9 cellular contexts compared by ENCODE assay signal in the genomic region with DNA sequence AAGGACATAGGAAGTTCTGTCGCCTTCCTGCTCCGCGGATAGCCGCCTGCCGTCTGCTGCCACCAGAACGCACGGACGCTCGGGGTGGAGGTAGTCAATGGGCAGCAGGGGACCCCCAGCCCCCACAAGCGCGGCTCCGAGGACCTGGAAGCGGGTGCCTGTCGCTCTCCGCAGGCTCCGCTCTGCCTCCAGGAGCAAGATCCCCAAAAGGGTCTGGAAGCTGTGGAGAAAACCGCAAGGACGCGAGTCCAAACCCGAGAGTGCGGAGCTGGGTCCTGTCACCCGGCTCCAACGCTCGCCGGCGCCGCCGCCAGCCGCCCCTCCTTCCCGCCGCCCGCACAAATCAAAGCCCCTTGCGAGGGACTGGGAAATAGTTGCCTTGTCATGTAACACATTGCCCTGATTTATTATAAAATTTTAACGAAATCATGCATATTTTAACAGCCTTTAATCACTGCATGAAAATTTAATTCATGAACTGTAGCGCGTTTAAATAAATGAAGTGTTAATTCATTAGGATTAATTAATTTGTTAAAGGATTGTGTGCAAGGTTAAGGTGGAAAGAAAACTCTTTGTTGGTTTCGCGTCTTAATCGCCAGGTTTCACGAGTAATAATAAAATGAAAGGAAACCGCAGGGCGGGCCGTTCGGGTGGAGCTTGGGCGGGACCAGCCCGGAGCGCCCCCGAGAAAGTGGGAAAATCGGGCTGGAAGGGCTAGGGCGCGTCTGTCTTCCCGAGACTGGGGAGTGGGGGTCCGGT. TPM values are rescaled to one million over a fixed set of nuclear protein-coding genes. Genes with fewer than 3 reads are reported as not detected.
DNase-seq lines count a peak whose midpoint lies in the region; ATAC-seq and TF ChIP-seq lines count a peak whose summit lies in the region.
"Had no signal": no experiment of that assay in that cellular context is flagged by ENCODE, and none has a peak within 500 bp of the region (broad histone marks: within the 10 kb centered on the region; RNA-seq: fewer than 3 reads in every experiment).

No MANE protein-coding gene starts in this region.

- no peak overlapping the region for H3K27ac Mint-ChIP-seq in Caco-2 (ENCODE audit: unreplicated experiment)

- intact Hi-C loops in Caco-2 (cut with micrococcal nuclease; ENCODE audit: unreplicated experiment): loop anchor here (2.0 to 10.0 kb wide), 3 partner anchors 22 to 364 kb away; no protein-coding TSS in a partner anchor
- intact Hi-C loops in Panc1 (cut with micrococcal nuclease; ENCODE audit: unreplicated experiment): no loop called here
- intact Hi-C loops in ovary (cut with DNase I): no loop called here

- CTCF ChIA-PET in Caco-2 (lab: Charles Lee): no interaction called here
- CTCF ChIA-PET in Panc1 (lab: Charles Lee): no interaction called here

- H3K36me3 ChIP-seq in Caco-2 (ENCODE audit: control insufficient read depth, insufficient read depth, low read length) (no peaks in the 10 kb centered on the region), Panc1 (ENCODE audit: control insufficient read depth, insufficient read depth, low read length) (no peaks in the 10 kb centered on the region), ovary (no peaks in the 10 kb centered on the region)

- peaks cover 7% of the 10 kb centered on the region; the same call in 1 of the 2 replicates for H3K4me1 ChIP-seq in Caco-2
- 0 out of 2 replicates have a peak, but pooled peaks cover 3% of the 10 kb centered on the region for H3K4me1 ChIP-seq in Panc1 (ENCODE audit: control insufficient read depth, insufficient read depth, low read length)
- H3K4me1 ChIP-seq in ovary (ENCODE audit: insufficient read depth): peaks cover 9% of the 10 kb centered on the region

- peak; percentile 56 for ATAC-seq in Panc1
- ATAC-seq in omental fat pad (ENCODE audit: low FRiP score): no peak
- ATAC-seq: HCT116 had no signal

- no peak overlapping the region for H3K27ac ChIP-seq in Panc1 (ENCODE audit: low read length)
- no peak overlapping the region for H3K27ac ChIP-seq in ovary
- no peak overlapping the region for H3K27ac ChIP-seq in caudate nucleus (ENCODE audit: low read depth, low read length)

- TF ChIP-seq POLR2A in ovary (IDR thresholded peaks at IDR 0.05): no peak

- H3K4me3 ChIP-seq in Caco-2 (ENCODE audit: low read depth, low read length) (peak overlapping the region; percentile 52), Panc1 (ENCODE audit: low read depth in 2 of 2, low read length in 2 of 2) (peak overlapping the region; percentile 53 to 55), foreskin fibroblast (ENCODE audit: low read depth in 1 of 2, low read length in 2 of 2) (peak overlapping the region; percentile 47 to 54), ovary (peak overlapping the region; percentile 39)

- DNase-seq in Caco-2 (no peak), Panc1 (ENCODE audit: low read depth, low spot score) (no peak), foreskin fibroblast (peak in 1 of 2 donors; percentile 24), ovary (no peak), caudate nucleus (lab: John Stamatoyannopoulos, UW) (no peak), omental fat pad (ENCODE audit: low spot score) (no peak), C1 segment of cervical spinal cord (lab: John Stamatoyannopoulos, UW) (no peak), globus pallidus (ENCODE audit: low spot score) (no peak)

- BruUV-seq in Caco-2 (replicated peaks; lab: Mats Ljungman, UMichigan) (no TSS peak), Panc1 (replicated peaks; lab: Mats Ljungman, UMichigan) (no TSS peak)

- no peaks in the 10 kb centered on the region for H3K36me3 Mint-ChIP-seq in Caco-2 (ENCODE audit: insufficient read depth, unreplicated experiment)

- H3K27me3 ChIP-seq in Caco-2 (replicated peaks; ENCODE audit: control insufficient read depth, insufficient read depth, low read length) (no peaks in the 10 kb centered on the region), Panc1 (ENCODE audit: control insufficient read depth, insufficient read depth, low read length) (no peaks in the 10 kb centered on the region; the same call in 1 of the 2 replicates), ovary (no peaks in the 10 kb centered on the region)

- no peaks in the 10 kb centered on the region for H3K9me3 Mint-ChIP-seq in Caco-2 (ENCODE audit: unreplicated experiment)

- POLR2A ChIA-PET in Caco-2 (lab: Charles Lee): no interaction called here
- POLR2A ChIA-PET in Panc1 (lab: Charles Lee): no interaction called here

- TF ChIP-seq EP300 in ovary (IDR thresholded peaks at IDR 0.05): no peak

- peaks cover 3% of the 10 kb centered on the region for H3K27me3 Mint-ChIP-seq in Caco-2 (ENCODE audit: insufficient read depth, unreplicated experiment)

- peak overlapping the region; percentile 72 for H3K4me3 Mint-ChIP-seq in Caco-2 (ENCODE audit: unreplicated experiment)

- WGBS in ovary, 3 donors: 1 to 5% (median 3%) methylated on average over 53 of the region's 53 CpGs

- in situ Hi-C loops in Panc1 (cut with HindIII; ENCODE audit: low pct_unique_long_range_greater_than_20kb, low sequenced_read_pairs): no loop called here

- TF ChIP-seq CTCF in Caco-2 (IDR thresholded peaks at IDR 0.05; ENCODE audit: insufficient read depth in 1 of 2, low read depth in 1 of 2, low read length in 1 of 2, severe bottlenecking in 1 of 2, unreplicated experiment in 1 of 2) (no peak), Panc1 (IDR thresholded peaks at IDR 0.05) (no peak), foreskin fibroblast (IDR thresholded peaks at IDR 0.05; ENCODE audit: low read depth, low read length) (no peak), ovary (IDR thresholded peaks at IDR 0.05) (no peak), omental fat pad (IDR thresholded peaks at IDR 0.05) (no peak)

- H3K9me3 ChIP-seq in Caco-2 (no peaks in the 10 kb centered on the region), Panc1 (ENCODE audit: control insufficient read depth, insufficient read depth, low read depth, low read length) (no peaks in the 10 kb centered on the region), ovary (no peaks in the 10 kb centered on the region)

- H3K4me1 Mint-ChIP-seq in Caco-2 (ENCODE audit: low read depth, unreplicated experiment): no peaks in the 10 kb centered on the region

RNA-seq across cellular contexts. Expression of a gene that starts 5.5 kb away (rescaled TPM):
- total RNA-seq in Caco-2 (2022): 7.3 and 8.1 TPM in 2 replicates
- not detected for total RNA-seq in Panc1 (2021; ENCODE audit: unreplicated experiment)
- polyA plus RNA-seq in Panc1 (2012; ENCODE audit: insufficient read length): not detected
- total RNA-seq in ovary: not detected
- under 1 TPM in 1 of 2 donors, not detected in 1; 0.02 TPM for polyA plus RNA-seq in ovary
- total RNA-seq in omental fat pad: not detected

RNA-seq across cellular contexts. Expression of a gene that starts 50.1 kb away (rescaled TPM):
- total RNA-seq in Caco-2 (2022) (17.9 and 19.9 TPM in 2 replicates), Panc1 (2021; ENCODE audit: unreplicated experiment) (9.1 TPM), ovary (10 to 100 TPM in 5 of 7 donors, 1 to 10 TPM in 2; 7.2 to 14.0 (median 11.4) TPM), omental fat pad (10 to 100 TPM in 2 of 4 donors, 1 to 10 TPM in 2; 5.8 to 14.7 (median 10.0) TPM)
- 3.5 TPM for polyA plus RNA-seq in Panc1 (2012; ENCODE audit: insufficient read length)
- polyA plus RNA-seq in ovary: 1 to 10 TPM; 6.5 to 8.2 TPM
